29 cellular contexts compared by ENCODE assay signal in genomic region chr10:116718058-116718457, GRCh38. TPM values are rescaled to one million over a fixed set of nuclear protein-coding genes. Genes with fewer than 3 reads are reported as not detected.
"Had no signal": no experiment of that assay in that cellular context is flagged by ENCODE, and none has a peak within 500 bp of the region (broad histone marks: within the 10 kb centered on the region; RNA-seq: fewer than 3 reads in every experiment).

No MANE protein-coding gene starts in this region.

- ATAC-seq: naive thymus-derived CD8-positive, alpha-beta T cell; right cardiac atrium; sciatic nerve; stimulated activated memory B cell treated with anti-CD40 and anti-IgM and Interleukin-4, amounts not matched to agents 10 μg/mL and 1 μg/mL and 100 μg/mL, for 72 hours; stimulated activated naive CD8-positive, alpha-beta T cell treated with anti-CD3 and anti-CD28 coated beads, Interleukin-15, Interleukin-2, amounts not matched to agents 100 U/mL and 50 U/mL, for 24 hours; upper lobe of right lung had no signal

- H3K9me3 ChIP-seq: left ventricle myocardium inferior, neutrophil, stomach, suprapubic skin, thoracic aorta, tibial artery, upper lobe of right lung, uterus had no signal

- H3K27ac ChIP-seq: left ventricle myocardium inferior, neural progenitor cell, neutrophil, parathyroid adenoma, stomach, suprapubic skin, thoracic aorta, tibial artery, upper lobe of right lung, uterus had no signal

- H3K36me3 ChIP-seq: left ventricle myocardium inferior, neural progenitor cell, neutrophil, stomach, suprapubic skin, thoracic aorta, tibial artery, upper lobe of right lung, uterus had no signal

- H3K4me1 Mint-ChIP-seq: stimulated activated memory B cell treated with anti-CD40 and anti-IgM and Interleukin-4, amounts not matched to agents 10 μg/mL and 1 μg/mL and 100 μg/mL, for 72 hours had no signal

- H3K4me3 Mint-ChIP-seq: naive thymus-derived CD8-positive, alpha-beta T cell; nephron progenitor cell; neural progenitor cell; stimulated activated memory B cell treated with anti-CD40 and anti-IgM and Interleukin-4, amounts not matched to agents 10 μg/mL and 1 μg/mL and 100 μg/mL, for 72 hours had no signal

- H3K27ac Mint-ChIP-seq: naive thymus-derived CD8-positive, alpha-beta T cell; nephron progenitor cell; neural progenitor cell; progenitor cell of endocrine pancreas; stimulated activated memory B cell treated with anti-CD40 and anti-IgM and Interleukin-4, amounts not matched to agents 10 μg/mL and 1 μg/mL and 100 μg/mL, for 72 hours had no signal

- H3K4me1 ChIP-seq: upper lobe of right lung had no signal

- H3K4me3 ChIP-seq: left ventricle myocardium inferior, lung, neural progenitor cell, stomach, suprapubic skin, thoracic aorta, tibial artery, upper lobe of right lung, uterus had no signal

- DNase-seq: head of caudate nucleus; hippocampal formation; kidney; left ventricle myocardium inferior; naive thymus-derived CD8-positive, alpha-beta T cell; nephron progenitor cell; occipital lobe; retina; right cardiac atrium; small intestine; stimulated activated CD4-positive, alpha-beta T cell treated with anti-CD3 and anti-CD28 coated beads, Interleukin-1b, Interleukin-23, amount 100 ng/mL, for 48 hours; stimulated activated CD4-positive, alpha-beta T cell treated with anti-CD3 and anti-CD28 coated beads, Interleukin-2, amount 100 ng/mL, for 48 hours; stimulated activated CD4-positive, alpha-beta T cell treated with anti-CD3 and anti-CD28 coated beads, Interleukin-4, amount 100 ng/mL, for 4 hours; stimulated activated CD8-positive, alpha-beta memory T cell treated with anti-CD3 and anti-CD28 coated beads, Interleukin-4, amount 100 ng/mL, for 48 hours; stimulated activated naive CD8-positive, alpha-beta T cell treated with anti-CD3 and anti-CD28 coated beads, Interleukin-15, Interleukin-2, amounts not matched to agents 100 U/mL and 50 U/mL, for 24 hours; stomach; trophoblast cell; upper lobe of right lung; uterus had no signal

- H3K9me3 Mint-ChIP-seq: naive thymus-derived CD8-positive, alpha-beta T cell; nephron progenitor cell; neural progenitor cell; stimulated activated memory B cell treated with anti-CD40 and anti-IgM and Interleukin-4, amounts not matched to agents 10 μg/mL and 1 μg/mL and 100 μg/mL, for 72 hours had no signal

- H3K27me3 ChIP-seq: neural progenitor cell, suprapubic skin, tibial artery, uterus had no signal

- H3K36me3 Mint-ChIP-seq: naive thymus-derived CD8-positive, alpha-beta T cell; neural progenitor cell; stimulated activated memory B cell treated with anti-CD40 and anti-IgM and Interleukin-4, amounts not matched to agents 10 μg/mL and 1 μg/mL and 100 μg/mL, for 72 hours had no signal

RNA-seq across cellular contexts. Expression of gene HSPA12A, which starts 24.3 kb away (rescaled TPM):
- total RNA-seq: naive thymus-derived CD8-positive, alpha-beta T cell had no signal
- polyA plus RNA-seq: naive thymus-derived CD8-positive, alpha-beta T cell had no signal
